1 cellular context compared by ENCODE assay signal in genomic region chr2:202635441-202636296, GRCh38.
A peak's percentile ranks its signal among the peaks of the same experiment; 100 is the strongest.
TF ChIP-seq lines count a peak whose summit lies in the region.

No MANE protein-coding gene starts in this region.

TF ChIP-seq in H1, 55 proteins besides CTCF, POLR2A, EP300 and RAD21:
- TF ChIP-seq SRF (IDR thresholded peaks at IDR 0.05; ENCODE audit: low read depth, low read length) = no peak
- TF ChIP-seq, protein P1, sequence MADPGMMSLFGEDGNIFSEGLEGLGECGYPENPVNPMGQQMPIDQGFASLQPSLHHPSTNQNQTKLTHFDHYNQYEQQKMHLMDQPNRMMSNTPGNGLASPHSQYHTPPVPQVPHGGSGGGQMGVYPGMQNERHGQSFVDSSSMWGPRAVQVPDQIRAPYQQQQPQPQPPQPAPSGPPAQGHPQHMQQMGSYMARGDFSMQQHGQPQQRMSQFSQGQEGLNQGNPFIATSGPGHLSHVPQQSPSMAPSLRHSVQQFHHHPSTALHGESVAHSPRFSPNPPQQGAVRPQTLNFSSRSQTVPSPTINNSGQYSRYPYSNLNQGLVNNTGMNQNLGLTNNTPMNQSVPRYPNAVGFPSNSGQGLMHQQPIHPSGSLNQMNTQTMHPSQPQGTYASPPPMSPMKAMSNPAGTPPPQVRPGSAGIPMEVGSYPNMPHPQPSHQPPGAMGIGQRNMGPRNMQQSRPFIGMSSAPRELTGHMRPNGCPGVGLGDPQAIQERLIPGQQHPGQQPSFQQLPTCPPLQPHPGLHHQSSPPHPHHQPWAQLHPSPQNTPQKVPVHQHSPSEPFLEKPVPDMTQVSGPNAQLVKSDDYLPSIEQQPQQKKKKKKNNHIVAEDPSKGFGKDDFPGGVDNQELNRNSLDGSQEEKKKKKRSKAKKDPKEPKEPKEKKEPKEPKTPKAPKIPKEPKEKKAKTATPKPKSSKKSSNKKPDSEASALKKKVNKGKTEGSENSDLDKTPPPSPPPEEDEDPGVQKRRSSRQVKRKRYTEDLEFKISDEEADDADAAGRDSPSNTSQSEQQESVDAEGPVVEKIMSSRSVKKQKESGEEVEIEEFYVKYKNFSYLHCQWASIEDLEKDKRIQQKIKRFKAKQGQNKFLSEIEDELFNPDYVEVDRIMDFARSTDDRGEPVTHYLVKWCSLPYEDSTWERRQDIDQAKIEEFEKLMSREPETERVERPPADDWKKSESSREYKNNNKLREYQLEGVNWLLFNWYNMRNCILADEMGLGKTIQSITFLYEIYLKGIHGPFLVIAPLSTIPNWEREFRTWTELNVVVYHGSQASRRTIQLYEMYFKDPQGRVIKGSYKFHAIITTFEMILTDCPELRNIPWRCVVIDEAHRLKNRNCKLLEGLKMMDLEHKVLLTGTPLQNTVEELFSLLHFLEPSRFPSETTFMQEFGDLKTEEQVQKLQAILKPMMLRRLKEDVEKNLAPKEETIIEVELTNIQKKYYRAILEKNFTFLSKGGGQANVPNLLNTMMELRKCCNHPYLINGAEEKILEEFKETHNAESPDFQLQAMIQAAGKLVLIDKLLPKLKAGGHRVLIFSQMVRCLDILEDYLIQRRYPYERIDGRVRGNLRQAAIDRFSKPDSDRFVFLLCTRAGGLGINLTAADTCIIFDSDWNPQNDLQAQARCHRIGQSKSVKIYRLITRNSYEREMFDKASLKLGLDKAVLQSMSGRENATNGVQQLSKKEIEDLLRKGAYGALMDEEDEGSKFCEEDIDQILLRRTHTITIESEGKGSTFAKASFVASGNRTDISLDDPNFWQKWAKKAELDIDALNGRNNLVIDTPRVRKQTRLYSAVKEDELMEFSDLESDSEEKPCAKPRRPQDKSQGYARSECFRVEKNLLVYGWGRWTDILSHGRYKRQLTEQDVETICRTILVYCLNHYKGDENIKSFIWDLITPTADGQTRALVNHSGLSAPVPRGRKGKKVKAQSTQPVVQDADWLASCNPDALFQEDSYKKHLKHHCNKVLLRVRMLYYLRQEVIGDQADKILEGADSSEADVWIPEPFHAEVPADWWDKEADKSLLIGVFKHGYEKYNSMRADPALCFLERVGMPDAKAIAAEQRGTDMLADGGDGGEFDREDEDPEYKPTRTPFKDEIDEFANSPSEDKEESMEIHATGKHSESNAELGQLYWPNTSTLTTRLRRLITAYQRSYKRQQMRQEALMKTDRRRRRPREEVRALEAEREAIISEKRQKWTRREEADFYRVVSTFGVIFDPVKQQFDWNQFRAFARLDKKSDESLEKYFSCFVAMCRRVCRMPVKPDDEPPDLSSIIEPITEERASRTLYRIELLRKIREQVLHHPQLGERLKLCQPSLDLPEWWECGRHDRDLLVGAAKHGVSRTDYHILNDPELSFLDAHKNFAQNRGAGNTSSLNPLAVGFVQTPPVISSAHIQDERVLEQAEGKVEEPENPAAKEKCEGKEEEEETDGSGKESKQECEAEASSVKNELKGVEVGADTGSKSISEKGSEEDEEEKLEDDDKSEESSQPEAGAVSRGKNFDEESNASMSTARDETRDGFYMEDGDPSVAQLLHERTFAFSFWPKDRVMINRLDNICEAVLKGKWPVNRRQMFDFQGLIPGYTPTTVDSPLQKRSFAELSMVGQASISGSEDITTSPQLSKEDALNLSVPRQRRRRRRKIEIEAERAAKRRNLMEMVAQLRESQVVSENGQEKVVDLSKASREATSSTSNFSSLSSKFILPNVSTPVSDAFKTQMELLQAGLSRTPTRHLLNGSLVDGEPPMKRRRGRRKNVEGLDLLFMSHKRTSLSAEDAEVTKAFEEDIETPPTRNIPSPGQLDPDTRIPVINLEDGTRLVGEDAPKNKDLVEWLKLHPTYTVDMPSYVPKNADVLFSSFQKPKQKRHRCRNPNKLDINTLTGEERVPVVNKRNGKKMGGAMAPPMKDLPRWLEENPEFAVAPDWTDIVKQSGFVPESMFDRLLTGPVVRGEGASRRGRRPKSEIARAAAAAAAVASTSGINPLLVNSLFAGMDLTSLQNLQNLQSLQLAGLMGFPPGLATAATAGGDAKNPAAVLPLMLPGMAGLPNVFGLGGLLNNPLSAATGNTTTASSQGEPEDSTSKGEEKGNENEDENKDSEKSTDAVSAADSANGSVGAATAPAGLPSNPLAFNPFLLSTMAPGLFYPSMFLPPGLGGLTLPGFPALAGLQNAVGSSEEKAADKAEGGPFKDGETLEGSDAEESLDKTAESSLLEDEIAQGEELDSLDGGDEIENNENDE (IDR thresholded peaks at IDR 0.05; ENCODE audit: insufficient replicate concordance, low read length) = no peak
- TF ChIP-seq TAF1 (IDR thresholded peaks at IDR 0.05; ENCODE audit: low read depth, low read length) = peak; percentile 57
- 0 out of 2 replicates have a peak, but pooled peaks have one; percentile 26 for TF ChIP-seq RBBP5 (IDR thresholded peaks at IDR 0.05; ENCODE audit: borderline replicate concordance, low read depth, low read length)
- peak; percentile 26 for TF ChIP-seq TAF7 (optimal IDR thresholded peaks at IDR 0.05; ENCODE audit: borderline replicate concordance, low read depth, low read length)
- peak; percentile 66 for TF ChIP-seq POLR2AphosphoS5 (IDR thresholded peaks at IDR 0.05; ENCODE audit: low read depth, low read length)
- no peak for TF ChIP-seq ASH2L (IDR thresholded peaks at IDR 0.05; ENCODE audit: low read length)
- TF ChIP-seq HDAC2 (IDR thresholded peaks at IDR 0.05; ENCODE audit: borderline replicate concordance in 1 of 2, low read depth in 2 of 2, low read length in 2 of 2) = 0 out of 4 replicates have a peak, but pooled peaks of 1 of the 2 experiments have one; percentile 32
- peak; percentile 64 for TF ChIP-seq KDM4A (IDR thresholded peaks at IDR 0.05; ENCODE audit: low read depth, low read length, severe bottlenecking)
